ENCODE assay signal across 8 cellular contexts in the genomic region with DNA sequence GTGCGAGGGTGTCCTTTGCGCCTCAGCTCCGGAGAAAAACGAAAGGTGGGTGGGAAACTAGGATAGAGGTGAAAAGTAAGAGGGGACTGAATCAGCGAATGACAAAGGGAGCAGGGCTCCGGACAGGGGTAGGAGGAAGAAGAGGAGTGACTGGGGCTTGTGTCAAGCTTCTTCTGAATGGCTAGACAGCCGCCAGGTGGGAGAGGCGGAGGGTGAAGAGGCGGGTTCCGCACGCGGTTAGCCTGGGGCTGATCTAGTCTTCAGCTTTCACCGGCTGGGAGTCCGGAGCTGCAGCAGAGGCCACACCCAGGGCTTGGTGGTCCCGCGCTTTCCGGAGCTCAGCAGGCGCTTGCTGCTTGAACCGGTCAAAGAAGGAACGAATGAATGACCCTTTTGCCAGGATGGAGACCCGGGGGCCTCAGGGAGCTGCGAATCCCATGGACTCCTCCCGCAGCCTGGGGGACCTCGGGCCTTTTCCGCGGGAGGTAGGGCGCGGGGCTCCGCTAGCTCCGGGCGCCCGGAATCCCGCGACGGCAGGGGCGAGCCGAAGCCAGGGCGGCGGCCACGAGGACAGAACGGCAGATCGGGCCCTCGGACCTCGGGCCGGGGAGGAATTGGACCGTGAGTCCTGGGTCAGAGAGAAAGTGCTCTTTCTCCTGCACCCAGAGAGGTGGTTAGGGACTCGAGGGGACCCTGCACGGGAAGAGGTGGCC. TPM values are rescaled to one million over a fixed set of nuclear protein-coding genes. Genes with fewer than 3 reads are reported as not detected.
DNase-seq lines count a peak whose midpoint lies in the region; ATAC-seq and TF ChIP-seq lines count a peak whose summit lies in the region.

TSS of gene C6orf141 (plus strand) at position 256 of the 713 bp plus-strand sequence. CDS start at position 381, 125 bp downstream.

- H3K36me3 Mint-ChIP-seq in T-helper 2 cell treated with Interferon-gamma antibody and Interleukin-4, amounts not matched to agents 5 μg/mL and 100 μg/mL, for 36 hours (ENCODE audit: low read depth), result no peaks in the 10 kb centered on the region
- H3K36me3 Mint-ChIP-seq in effector memory CD8-positive, alpha-beta T cell (ENCODE audit: insufficient read depth), result no peaks in the 10 kb centered on the region

- peak; percentile 57 for ATAC-seq in GM21367 (IDR thresholded peaks at IDR 0.05; ENCODE audit: unreplicated experiment)
- peak; percentile 81 for ATAC-seq in HG03521 (IDR thresholded peaks at IDR 0.05; ENCODE audit: unreplicated experiment)
- ATAC-seq in effector memory CD8-positive, alpha-beta T cell (replicated peaks), result no peak

- H3K4me1 ChIP-seq in muscle layer of duodenum (ENCODE audit: control insufficient read depth in 1 of 2, insufficient read depth in 2 of 2, low read length in 2 of 2) (peaks cover 0 to 18% of the 10 kb centered on the region in 2 donors), uterus (no peaks in the 10 kb centered on the region)

- H3K9me3 ChIP-seq in muscle layer of duodenum (ENCODE audit: control insufficient read depth in 1 of 2, low read length in 2 of 2) (no peaks in the 10 kb centered on the region), uterus (no peaks in the 10 kb centered on the region)

- no peak for TF ChIP-seq CTCF in uterus (IDR thresholded peaks at IDR 0.05)

- H3K4me3 ChIP-seq in muscle layer of duodenum (ENCODE audit: low read depth in 1 of 2, low read length in 2 of 2) (peak within 1 kb of the TSS; percentile 67 to 75), uterus (peak within 1 kb of the TSS; percentile 21 to 25)

- H3K27ac Mint-ChIP-seq in T-helper 2 cell treated with Interferon-gamma antibody and Interleukin-4, amounts not matched to agents 5 μg/mL and 100 μg/mL, for 36 hours, result no peak within 1 kb of the TSS
- H3K27ac Mint-ChIP-seq in effector memory CD8-positive, alpha-beta T cell, result peak within 1 kb of the TSS in 1 of 2 donors; percentile 32

- peak within 1 kb of the TSS; percentile 88 for H3K4me3 Mint-ChIP-seq in T-helper 2 cell treated with Interferon-gamma antibody and Interleukin-4, amounts not matched to agents 5 μg/mL and 100 μg/mL, for 36 hours
- peak within 1 kb of the TSS; percentile 71 to 74 for H3K4me3 Mint-ChIP-seq in effector memory CD8-positive, alpha-beta T cell

- H3K4me1 Mint-ChIP-seq in T-helper 2 cell treated with Interferon-gamma antibody and Interleukin-4, amounts not matched to agents 5 μg/mL and 100 μg/mL, for 36 hours (ENCODE audit: low read depth), result peaks cover 18% of the 10 kb centered on the region
- H3K4me1 Mint-ChIP-seq in effector memory CD8-positive, alpha-beta T cell (ENCODE audit: low read depth in 2 of 2), result peaks cover 16 to 17% of the 10 kb centered on the region in 2 donors

- H3K27ac ChIP-seq in muscle layer of duodenum (ENCODE audit: low read length) (peak within 1 kb of the TSS; percentile 27), uterus (no peak within 1 kb of the TSS)

- intact Hi-C loops in uterus (cut with DNase I; ENCODE audit: low total_unique reads), result no loop called here

- no peaks in the 10 kb centered on the region for H3K9me3 Mint-ChIP-seq in T-helper 2 cell treated with Interferon-gamma antibody and Interleukin-4, amounts not matched to agents 5 μg/mL and 100 μg/mL, for 36 hours
- H3K9me3 Mint-ChIP-seq in effector memory CD8-positive, alpha-beta T cell, result no peaks in the 10 kb centered on the region

- TF ChIP-seq POLR2A in uterus (IDR thresholded peaks at IDR 0.05), result no peak

- DNase-seq in DMS53 treated with DMSO at 0.1 percent for 48 hours (lab: John Stamatoyannopoulos, UW; ENCODE audit: unreplicated experiment) (peak; percentile 48), uterus (no peak), NCI-H2171 treated with DMSO at 0.1 percent for 48 hours (lab: John Stamatoyannopoulos, UW) (no peak)
- peak; percentile 26 for DNase-seq in T-helper 2 cell treated with Interferon-gamma antibody and Interleukin-4, amounts not matched to agents 5 μg/mL and 100 μg/mL, for 36 hours (ENCODE audit: low spot score)
- no peak for DNase-seq in effector memory CD8-positive, alpha-beta T cell

- H3K36me3 ChIP-seq in muscle layer of duodenum (ENCODE audit: control insufficient read depth in 1 of 2, insufficient read depth in 2 of 2, low read length in 2 of 2), result no peaks in the 10 kb centered on the region
- H3K36me3 ChIP-seq in uterus, result no peaks in the 10 kb centered on the region

- H3K27me3 ChIP-seq in muscle layer of duodenum (ENCODE audit: low read depth, low read length) (no peaks in the 10 kb centered on the region), uterus (no peaks in the 10 kb centered on the region)

- peaks cover 40% of the 10 kb centered on the region for H3K27me3 Mint-ChIP-seq in T-helper 2 cell treated with Interferon-gamma antibody and Interleukin-4, amounts not matched to agents 5 μg/mL and 100 μg/mL, for 36 hours (ENCODE audit: low read depth)
- peaks cover 21 to 34% of the 10 kb centered on the region in 2 donors for H3K27me3 Mint-ChIP-seq in effector memory CD8-positive, alpha-beta T cell

RNA-seq across cellular contexts. Expression of gene C6orf141, which starts in this region (rescaled TPM):
- 10 to 100 TPM in 1 of 4 donors, 1 to 10 TPM in 2, under 1 TPM in 1; 0.88 to 18.1 (median 3.5) TPM for total RNA-seq in uterus

Comparison
In these comparisons a context has a peak if more than half of its experiments do, and no peak if none do; other contexts are left out.
1. DNase-seq: peak in DMS53 treated with DMSO at 0.1 percent for 48 hours (single experiment) and T-helper 2 cell treated with Interferon-gamma antibody and Interleukin-4, amounts not matched to agents 5 μg/mL and 100 μg/mL, for 36 hours (single experiment); none in effector memory CD8-positive, alpha-beta T cell (0 of 3), uterus (0 of 2) and NCI-H2171 treated with DMSO at 0.1 percent for 48 hours (single experiment).